In genomic region chr12:101707131-101707782, GRCh38 we compare ENCODE assay signal across 1 cellular context.
TF ChIP-seq lines count a peak whose summit lies in the region.

No MANE protein-coding gene starts in this region.

TF ChIP-seq in K562, 482 proteins besides CTCF, POLR2A, EP300 and RAD21 (continued from another document and continues in another):
- TF ChIP-seq ZNF589 (CRISPR knock-in tag; IDR thresholded peaks at IDR 0.05; ENCODE audit: low read depth) (no peak), POLR2B (IDR thresholded peaks at IDR 0.05; ENCODE audit: low read depth, partially characterized antibody) (no peak), COPS2 (conservative IDR thresholded peaks at IDR 0.05) (no peak), ZFX (CRISPR knock-in tag; IDR thresholded peaks at IDR 0.05) (no peak), FOXA1 (IDR thresholded peaks at IDR 0.05; ENCODE audit: borderline replicate concordance) (no peak), ZNF175 (CRISPR knock-in tag; IDR thresholded peaks at IDR 0.05; ENCODE audit: low read depth) (no peak), MCM2 (IDR thresholded peaks at IDR 0.05; ENCODE audit: low read depth) (no peak), ZNF512 (tag; IDR thresholded peaks at IDR 0.05) (no peak), MCM5 (IDR thresholded peaks at IDR 0.05; ENCODE audit: low read depth) (no peak), PRDM10 (IDR thresholded peaks at IDR 0.05; ENCODE audit: partially characterized antibody) (peak; percentile 34), ZNF79 (CRISPR knock-in tag; IDR thresholded peaks at IDR 0.05; ENCODE audit: low read depth) (no peak), ZNF146 (CRISPR knock-in tag; IDR thresholded peaks at IDR 0.05; ENCODE audit: unreplicated experiment) (no peak), ZNF76 (CRISPR knock-in tag; IDR thresholded peaks at IDR 0.05; ENCODE audit: borderline replicate concordance) (no peak), TCF3 (CRISPR knock-in tag; IDR thresholded peaks at IDR 0.05) (0 out of 2 replicates have a peak, but pooled peaks have one; percentile 42), HNRNPK (IDR thresholded peaks at IDR 0.05; ENCODE audit: low read depth, low read length, poor library complexity, severe bottlenecking) (no peak), ZNF609 (CRISPR knock-in tag; IDR thresholded peaks at IDR 0.05; ENCODE audit: borderline replicate concordance) (no peak), ARID2 (IDR thresholded peaks at IDR 0.05) (no peak), NR2C1 (IDR thresholded peaks at IDR 0.05) (no peak), NR2C1 (tag; IDR thresholded peaks at IDR 0.05) (no peak), MAFF (IDR thresholded peaks at IDR 0.05; ENCODE audit: low read length) (no peak), NFE2L1 (tag; IDR thresholded peaks at IDR 0.05; ENCODE audit: borderline replicate concordance, low read depth) (no peak), TEAD4 (IDR thresholded peaks at IDR 0.05; ENCODE audit: low read length) (peak; percentile 67), TEAD4 (CRISPR knock-in tag; IDR thresholded peaks at IDR 0.05; ENCODE audit: borderline replicate concordance) (no peak), TAF15 (IDR thresholded peaks at IDR 0.05; ENCODE audit: low read depth, low read length) (no peak), PHF20 (IDR thresholded peaks at IDR 0.05; ENCODE audit: partially characterized antibody) (no peak), PBX2 (CRISPR knock-in tag; IDR thresholded peaks at IDR 0.05; ENCODE audit: low read depth) (no peak), PBX2 (tag; conservative IDR thresholded peaks at IDR 0.05; ENCODE audit: low read depth) (peak; percentile 58), MEF2A (IDR thresholded peaks at IDR 0.05; ENCODE audit: control insufficient read depth, low read depth, low read length) (no peak), E2F5 (CRISPR knock-in tag; IDR thresholded peaks at IDR 0.05) (no peak), U2AF2 (optimal IDR thresholded peaks at IDR 0.05; ENCODE audit: low read depth, low read length) (no peak), HMGN3 (IDR thresholded peaks at IDR 0.05; ENCODE audit: borderline replicate concordance, extremely low read depth, insufficient read length, low read depth, low read length) (no peak), CLOCK (CRISPR knock-in tag; IDR thresholded peaks at IDR 0.05; ENCODE audit: borderline replicate concordance) (no peak), EZH2 (IDR thresholded peaks at IDR 0.05; ENCODE audit: borderline replicate concordance, low read depth, low read length) (no peak), NBN (IDR thresholded peaks at IDR 0.05; ENCODE audit: low read depth) (no peak), PCBP2 (IDR thresholded peaks at IDR 0.05; ENCODE audit: low read depth, low read length, poor library complexity, severe bottlenecking) (no peak), ZBTB43 (CRISPR knock-in tag; IDR thresholded peaks at IDR 0.05) (no peak), RBFOX2 (IDR thresholded peaks at IDR 0.05; ENCODE audit: low read depth, low read length) (no peak), ZNF780A (CRISPR knock-in tag; IDR thresholded peaks at IDR 0.05) (no peak), NCOA1 (IDR thresholded peaks at IDR 0.05; ENCODE audit: low read depth) (no peak; the same call in 1 of the 2 replicates), XRCC4 (IDR thresholded peaks at IDR 0.05; ENCODE audit: extremely low read depth, insufficient read depth, insufficient read length) (no peak), MTF1 (CRISPR knock-in tag; IDR thresholded peaks at IDR 0.05; ENCODE audit: borderline replicate concordance) (no peak), NCOA6 (IDR thresholded peaks at IDR 0.05) (no peak)
- TF ChIP-seq, protein P1, sequence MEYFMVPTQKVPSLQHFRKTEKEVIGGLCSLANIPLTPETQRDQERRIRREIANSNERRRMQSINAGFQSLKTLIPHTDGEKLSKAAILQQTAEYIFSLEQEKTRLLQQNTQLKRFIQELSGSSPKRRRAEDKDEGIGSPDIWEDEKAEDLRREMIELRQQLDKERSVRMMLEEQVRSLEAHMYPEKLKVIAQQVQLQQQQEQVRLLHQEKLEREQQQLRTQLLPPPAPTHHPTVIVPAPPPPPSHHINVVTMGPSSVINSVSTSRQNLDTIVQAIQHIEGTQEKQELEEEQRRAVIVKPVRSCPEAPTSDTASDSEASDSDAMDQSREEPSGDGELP (CRISPR knock-in tag; IDR thresholded peaks at IDR 0.05; ENCODE audit: borderline replicate concordance): no peak
- TF ChIP-seq, protein P2, sequence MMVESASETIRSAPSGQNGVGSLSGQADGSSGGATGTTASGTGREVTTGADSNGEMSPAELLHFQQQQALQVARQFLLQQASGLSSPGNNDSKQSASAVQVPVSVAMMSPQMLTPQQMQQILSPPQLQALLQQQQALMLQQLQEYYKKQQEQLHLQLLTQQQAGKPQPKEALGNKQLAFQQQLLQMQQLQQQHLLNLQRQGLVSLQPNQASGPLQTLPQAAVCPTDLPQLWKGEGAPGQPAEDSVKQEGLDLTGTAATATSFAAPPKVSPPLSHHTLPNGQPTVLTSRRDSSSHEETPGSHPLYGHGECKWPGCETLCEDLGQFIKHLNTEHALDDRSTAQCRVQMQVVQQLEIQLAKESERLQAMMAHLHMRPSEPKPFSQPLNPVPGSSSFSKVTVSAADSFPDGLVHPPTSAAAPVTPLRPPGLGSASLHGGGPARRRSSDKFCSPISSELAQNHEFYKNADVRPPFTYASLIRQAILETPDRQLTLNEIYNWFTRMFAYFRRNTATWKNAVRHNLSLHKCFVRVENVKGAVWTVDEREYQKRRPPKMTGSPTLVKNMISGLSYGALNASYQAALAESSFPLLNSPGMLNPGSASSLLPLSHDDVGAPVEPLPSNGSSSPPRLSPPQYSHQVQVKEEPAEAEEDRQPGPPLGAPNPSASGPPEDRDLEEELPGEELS (CRISPR knock-in tag; IDR thresholded peaks at IDR 0.05; ENCODE audit: borderline replicate concordance): no peak
